In the genomic region with DNA sequence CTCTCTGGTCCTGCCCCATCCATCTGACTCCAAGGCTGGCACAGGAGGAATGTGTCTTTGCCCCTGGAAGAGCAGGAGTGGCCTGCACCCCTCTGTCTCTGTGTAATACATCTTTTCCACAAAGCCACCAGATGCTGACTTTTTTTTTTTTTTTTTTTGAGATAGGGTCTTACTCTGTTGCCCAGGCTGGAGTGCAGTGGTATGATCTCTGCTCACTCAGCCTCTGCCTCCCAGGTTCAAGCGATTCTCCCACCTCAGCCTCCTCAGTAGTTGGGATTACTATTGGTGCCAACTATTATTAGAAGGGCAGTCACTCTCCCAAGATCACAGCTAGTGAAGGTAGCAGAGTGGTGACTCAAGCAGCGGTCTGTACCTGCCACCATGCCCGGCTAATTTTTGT, we compare ENCODE assay signal across 27 cellular contexts. TPM values are rescaled to one million over a fixed set of nuclear protein-coding genes. Genes with fewer than 3 reads are reported as not detected.
"Had no signal": no experiment of that assay in that cellular context is flagged by ENCODE, and none has a peak within 500 bp of the region (broad histone marks: within the 10 kb centered on the region; RNA-seq: fewer than 3 reads in every experiment).

No MANE protein-coding gene starts in this region.

- H3K4me3 ChIP-seq: adrenal gland, coronary artery, gastroesophageal sphincter, hepatocyte, right atrium auricular region, transverse colon had no signal

- DNase-seq: activated CD4-positive, alpha-beta memory T cell treated with anti-CD3 and anti-CD28 coated beads for 36 hours; activated CD4-positive, alpha-beta T cell treated with anti-CD3 and anti-CD28 coated beads, Interleukin-2, amount 10 ng/mL, durations not matched to agents 24 days and 14 days; activated CD4-positive, CD25-positive, alpha-beta regulatory T cell treated with anti-CD3 and anti-CD28 coated beads, Interleukin-2, amount 50 U/mL, for 72 hours; activated CD8-positive, alpha-beta memory T cell treated with anti-CD3 and anti-CD28 coated beads, Interleukin-2, amount 50 U/mL, for 4 hours; activated effector memory CD4-positive, alpha-beta T cell treated with anti-CD3 and anti-CD28 coated beads, Interleukin-2, amount 50 U/mL, for 16 hours; activated naive CD4-positive, alpha-beta T cell treated with anti-CD3 and anti-CD28 coated beads for 36 hours; activated naive CD8-positive, alpha-beta T cell treated with anti-CD3 and anti-CD28 coated beads for 36 hours; activated T-cell treated with anti-CD3 and anti-CD28 coated beads, Interleukin-2, amount 50 U/mL, for 1 hour; adrenal gland; aorta; brain microvascular endothelial cell; effector memory CD8-positive, alpha-beta T cell; islet precursor cell; left colon; mammary epithelial cell; naive thymus-derived CD8-positive, alpha-beta T cell; occipital lobe; stimulated activated CD4-positive, alpha-beta T cell treated with anti-CD3 and anti-CD28 coated beads, Interleukin-2, amount 100 ng/mL, for 48 hours; stimulated activated naive CD4-positive, alpha-beta T cell treated with Interleukin-2 at 50 U/mL for 16 hours; T-helper 17 cell; T1000; transverse colon; WERI-Rb-1 had no signal

- ATAC-seq: effector memory CD8-positive, alpha-beta T cell; gastroesophageal sphincter; left colon; naive thymus-derived CD8-positive, alpha-beta T cell; T-helper 17 cell had no signal

- H2AFZ ChIP-seq: hepatocyte had no signal

- H3K9me3 ChIP-seq: adrenal gland, gastroesophageal sphincter, right atrium auricular region, transverse colon had no signal

- H3K4me1 ChIP-seq: adrenal gland, gastroesophageal sphincter had no signal

- H3K27me3 ChIP-seq: adrenal gland, brain microvascular endothelial cell, gastroesophageal sphincter, hepatocyte, right atrium auricular region, transverse colon had no signal

- H3K27ac ChIP-seq: brain microvascular endothelial cell, gastroesophageal sphincter, right atrium auricular region, WERI-Rb-1 had no signal

- H3K4me2 ChIP-seq: hepatocyte had no signal

- H3K36me3 ChIP-seq: right atrium auricular region, transverse colon, WERI-Rb-1 had no signal

RNA-seq across cellular contexts. Expression of a gene that starts 19.6 kb away (rescaled TPM):
- total RNA-seq: naive thymus-derived CD8-positive, alpha-beta T cell had no signal
- polyA plus RNA-seq: naive thymus-derived CD8-positive, alpha-beta T cell had no signal
